Comparison of ENCODE assay signal across 1 cellular context in genomic region chr12:6946920-6947374, GRCh38.
TF ChIP-seq lines count a peak whose summit lies in the region.

No MANE protein-coding gene starts in this region.

TF ChIP-seq in liver, 16 proteins besides CTCF, POLR2A, EP300 and RAD21 (continued from another document):
- TF ChIP-seq REST (IDR thresholded peaks at IDR 0.05) = no peak
